8 cellular contexts compared by ENCODE assay signal in the genomic region with DNA sequence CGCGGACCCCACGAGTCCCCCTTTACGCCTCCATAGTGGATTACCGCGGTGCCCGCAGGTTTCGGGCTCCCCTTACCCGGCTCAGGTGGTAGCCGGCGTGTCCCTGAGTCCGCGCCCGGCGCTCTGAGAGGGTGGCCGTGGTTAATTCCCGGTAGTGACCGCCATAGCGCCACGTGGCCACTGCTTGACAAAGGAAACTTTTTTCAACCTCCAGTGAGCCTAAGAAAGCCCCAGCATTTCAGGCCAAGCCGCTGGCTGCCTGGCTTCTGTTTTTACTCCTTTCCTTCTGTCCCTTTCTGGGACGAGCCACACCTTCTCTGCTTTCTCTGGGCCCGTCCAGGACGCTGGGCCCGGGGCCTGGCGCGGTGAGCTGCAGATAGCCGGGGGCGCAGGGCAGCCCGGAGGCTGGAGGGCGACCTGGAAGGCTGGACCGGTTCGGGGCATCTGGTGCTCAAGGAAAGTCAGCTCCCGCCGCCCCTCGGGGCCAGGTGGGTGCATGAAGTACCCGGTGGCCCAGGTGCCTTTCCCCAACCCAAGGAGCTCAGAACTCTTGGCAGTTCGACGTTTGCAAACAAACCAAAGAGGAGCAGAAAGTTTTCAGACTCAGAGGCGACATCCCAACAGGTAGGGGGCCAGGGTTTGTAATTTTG. TPM values are rescaled to one million over a fixed set of nuclear protein-coding genes. Genes with fewer than 3 reads are reported as not detected.
DNase-seq lines count a peak whose midpoint lies in the region; ATAC-seq and TF ChIP-seq lines count a peak whose summit lies in the region.

No MANE protein-coding gene starts in this region.

- peak overlapping the region; percentile 54 to 96 (median 90) for H3K27ac ChIP-seq in heart right ventricle

- H3K36me3 Mint-ChIP-seq in activated naive CD4-positive, alpha-beta T cell treated with anti-CD3 and anti-CD28 coated beads for 36 hours (ENCODE audit: low read depth): no peaks in the 10 kb centered on the region
- no peaks in the 10 kb centered on the region for H3K36me3 Mint-ChIP-seq in activated naive CD4-positive, alpha-beta T cell treated with anti-CD3 and anti-CD28 coated beads, Interleukin-2, amount 10 ng/mL, durations not matched to agents 7 days and 5 days

- peak overlapping the region; percentile 61 to 95 (median 92) for H3K4me3 ChIP-seq in heart right ventricle

- peaks cover 0 to 27% (median 0%) of the 10 kb centered on the region in 7 donors for H3K27me3 ChIP-seq in heart right ventricle

- intact Hi-C loops in activated naive CD4-positive, alpha-beta T cell treated with anti-CD3 and anti-CD28 coated beads for 36 hours (cut with micrococcal nuclease): loop anchor here (2.0 kb wide), 3 partner anchors 110 to 342 kb away; a partner anchor contains a TSS
- intact Hi-C loops in heart right ventricle (cut with DNase I) (loop anchor here in 7 of 10 donors (2.0 to 10.0 kb wide), 6 partner anchors 42 to 62 kb away; no protein-coding TSS in a partner anchor), posterior cingulate gyrus (cut with DNase I) (loop anchor here (2.0 kb wide), 1 partner anchor 48 kb away; no protein-coding TSS in a partner anchor)

- no peaks in the 10 kb centered on the region for H3K9me3 ChIP-seq in heart right ventricle

- H3K36me3 ChIP-seq in heart right ventricle: no peaks in the 10 kb centered on the region

- CTCF ChIA-PET in activated naive CD4-positive, alpha-beta T cell treated with anti-CD3 and anti-CD28 coated beads for 36 hours (lab: Charles Lee): no interaction called here
- CTCF ChIA-PET in activated naive CD4-positive, alpha-beta T cell treated with anti-CD3 and anti-CD28 coated beads, Interleukin-2, amount 10 ng/mL, durations not matched to agents 7 days and 5 days (lab: Charles Lee): no interaction called here

- H3K4me1 Mint-ChIP-seq in activated naive CD4-positive, alpha-beta T cell treated with anti-CD3 and anti-CD28 coated beads for 36 hours (ENCODE audit: low read depth): peaks cover 13% of the 10 kb centered on the region
- peaks cover 15% of the 10 kb centered on the region for H3K4me1 Mint-ChIP-seq in activated naive CD4-positive, alpha-beta T cell treated with anti-CD3 and anti-CD28 coated beads, Interleukin-2, amount 10 ng/mL, durations not matched to agents 7 days and 5 days

- no peak overlapping the region for H3K27ac Mint-ChIP-seq in activated naive CD4-positive, alpha-beta T cell treated with anti-CD3 and anti-CD28 coated beads for 36 hours
- no peak overlapping the region for H3K27ac Mint-ChIP-seq in activated naive CD4-positive, alpha-beta T cell treated with anti-CD3 and anti-CD28 coated beads, Interleukin-2, amount 10 ng/mL, durations not matched to agents 7 days and 5 days

- no peaks in the 10 kb centered on the region for H3K9me3 Mint-ChIP-seq in activated naive CD4-positive, alpha-beta T cell treated with anti-CD3 and anti-CD28 coated beads for 36 hours
- H3K9me3 Mint-ChIP-seq in activated naive CD4-positive, alpha-beta T cell treated with anti-CD3 and anti-CD28 coated beads, Interleukin-2, amount 10 ng/mL, durations not matched to agents 7 days and 5 days: no peaks in the 10 kb centered on the region

- peaks cover 16% of the 10 kb centered on the region for H3K27me3 Mint-ChIP-seq in activated naive CD4-positive, alpha-beta T cell treated with anti-CD3 and anti-CD28 coated beads for 36 hours (ENCODE audit: low read depth)
- H3K27me3 Mint-ChIP-seq in activated naive CD4-positive, alpha-beta T cell treated with anti-CD3 and anti-CD28 coated beads, Interleukin-2, amount 10 ng/mL, durations not matched to agents 7 days and 5 days: peaks cover 59% of the 10 kb centered on the region

- 6 to 8% methylated on average over 38 to 40 of the region's 40 CpGs for WGBS in heart right ventricle, 2 donors

- H3K4me3 Mint-ChIP-seq in activated naive CD4-positive, alpha-beta T cell treated with anti-CD3 and anti-CD28 coated beads for 36 hours: peak overlapping the region; percentile 84
- peak overlapping the region; percentile 77 for H3K4me3 Mint-ChIP-seq in activated naive CD4-positive, alpha-beta T cell treated with anti-CD3 and anti-CD28 coated beads, Interleukin-2, amount 10 ng/mL, durations not matched to agents 7 days and 5 days

- peak; percentile 50 for ATAC-seq in HG02642 (IDR thresholded peaks at IDR 0.05; ENCODE audit: poor library complexity, unreplicated experiment)
- peak; percentile 18 to 82 (median 60) for ATAC-seq in heart right ventricle

- H3K4me1 ChIP-seq in heart right ventricle: peaks cover 17 to 50% (median 43%) of the 10 kb centered on the region in 9 donors

- TF ChIP-seq CTCF in heart right ventricle (IDR thresholded peaks at IDR 0.05): no peak

- DNase-seq in activated naive CD4-positive, alpha-beta T cell treated with anti-CD3 and anti-CD28 coated beads for 36 hours: peak; percentile 52
- DNase-seq in activated naive CD4-positive, alpha-beta T cell treated with Interleukin-2 at 50 U/mL for 16 hours: no peak
- peak; percentile 100 for DNase-seq in NCI-H1694 (lab: John Stamatoyannopoulos, UW)
- no peak for DNase-seq in activated naive CD4-positive, alpha-beta T cell treated with anti-CD3 and anti-CD28 coated beads, Interleukin-2, amount 10 ng/mL, durations not matched to agents 7 days and 5 days
- peak in 1 of 2 donors; percentile 43 for DNase-seq in heart right ventricle
- DNase-seq in posterior cingulate gyrus: peak in 8 of 10 donors; percentile 27 to 92 (median 56)
- no peak for DNase-seq in D341Med (ENCODE audit: low spot score)

RNA-seq across cellular contexts. Expression of a gene that starts 0.5 kb away (rescaled TPM):
- total RNA-seq in activated naive CD4-positive, alpha-beta T cell treated with anti-CD3 and anti-CD28 coated beads for 36 hours: 1 to 10 TPM; 4.7 to 4.9 TPM
- total RNA-seq in heart right ventricle: 10 to 100 TPM; 33.4 to 66.0 (median 46.0) TPM
- 10 to 100 TPM; 26.0 to 36.4 TPM for polyA plus RNA-seq in heart right ventricle

Comparison
In these comparisons a context has a peak if more than half of its experiments do, and no peak if none do; other contexts are left out.
1. DNase-seq: peak in activated naive CD4-positive, alpha-beta T cell treated with anti-CD3 and anti-CD28 coated beads for 36 hours (single experiment), NCI-H1694 (single experiment) and posterior cingulate gyrus (8 of 10); none in activated naive CD4-positive, alpha-beta T cell treated with Interleukin-2 at 50 U/mL for 16 hours (single experiment), activated naive CD4-positive, alpha-beta T cell treated with anti-CD3 and anti-CD28 coated beads, Interleukin-2, amount 10 ng/mL, durations not matched to agents 7 days and 5 days (single experiment) and D341Med (single experiment).
2. RNA of a gene that starts 0.5 kb away (total RNA-seq): 33.4 to 66.0 TPM in heart right ventricle; 4.7 to 4.9 TPM in activated naive CD4-positive, alpha-beta T cell treated with anti-CD3 and anti-CD28 coated beads for 36 hours; every median in the first group is over 4 times any median in the second.